Comparison of ENCODE assay signal across 8 cellular contexts in the genomic region with DNA sequence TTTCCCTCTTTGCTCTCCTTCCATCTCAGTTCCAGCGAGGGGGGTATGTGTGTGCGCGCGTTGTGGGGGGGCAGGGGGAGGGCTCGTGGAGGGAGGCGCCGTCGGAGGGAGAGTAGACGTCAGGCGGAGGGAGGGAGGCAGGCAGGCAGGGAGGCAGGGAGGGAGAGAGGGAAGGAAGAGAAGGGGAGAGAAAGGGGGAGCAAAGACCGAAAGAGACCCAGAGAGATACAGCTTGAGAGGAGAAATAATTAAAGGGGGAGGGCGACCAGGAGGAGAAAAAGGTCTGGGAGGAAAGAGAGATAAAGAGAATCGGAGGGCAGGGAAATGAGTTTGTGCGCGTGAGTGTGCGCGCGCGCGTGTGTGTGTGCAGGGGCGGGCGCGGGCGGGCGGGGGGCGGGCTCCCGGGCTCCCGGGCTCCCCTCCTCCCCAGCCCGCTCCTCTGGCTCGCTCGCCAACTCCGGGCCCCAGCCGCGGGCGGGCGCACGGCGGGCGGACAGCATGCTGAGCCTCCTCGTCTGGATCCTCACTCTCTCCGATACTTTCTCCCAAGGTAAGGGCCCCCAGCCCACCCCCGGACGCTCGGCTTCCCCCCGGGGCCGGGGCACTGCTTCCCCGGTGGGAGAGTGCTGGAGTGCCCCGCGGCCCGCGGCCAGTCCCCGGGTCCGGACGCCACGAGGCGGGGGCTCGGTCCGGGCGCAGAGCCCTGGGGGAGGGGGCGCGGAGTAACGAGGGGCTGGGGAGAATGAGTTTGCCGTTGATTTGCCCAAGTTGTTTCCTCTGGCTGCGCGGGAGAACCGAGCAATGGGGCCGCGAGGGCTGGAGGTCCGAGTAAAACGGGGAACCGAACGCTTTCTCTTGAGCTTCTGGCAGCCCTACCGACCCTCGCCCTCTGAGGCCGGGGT. TPM values are rescaled to one million over a fixed set of nuclear protein-coding genes. Genes with fewer than 3 reads are reported as not detected.
DNase-seq lines count a peak whose midpoint lies in the region; ATAC-seq and TF ChIP-seq lines count a peak whose summit lies in the region.

A gene (plus strand): TSS at position 467 of the 902 bp plus-strand sequence. CDS start 32 bp downstream, at position 499.

- no peak for TF ChIP-seq EP300 in gastroesophageal sphincter (IDR thresholded peaks at IDR 0.05)

- H3K4me3 ChIP-seq in AG09309 (ENCODE audit: control insufficient read depth, low read depth, low read length) = peak within 1 kb of the TSS; percentile 91
- H3K4me3 ChIP-seq in gastroesophageal sphincter = peak within 1 kb of the TSS; percentile 93 to 98

- TF ChIP-seq POLR2A in gastroesophageal sphincter (IDR thresholded peaks at IDR 0.05) = peak in 1 of 2 donors; percentile 31

- H3K27ac Mint-ChIP-seq in neural crest cell (ENCODE audit: unreplicated experiment) = peak within 1 kb of the TSS; percentile 79

- H3K4me1 ChIP-seq in gastroesophageal sphincter = peaks cover 0 to 63% (median 34%) of the 10 kb centered on the region in 3 donors

- H3K4me3 Mint-ChIP-seq in neural crest cell = peak within 1 kb of the TSS; percentile 90

- no peaks in the 10 kb centered on the region for H3K27me3 ChIP-seq in gastroesophageal sphincter

- 0 to 1% methylated on average over 20 to 30 of the region's 75 CpGs for WGBS in gastroesophageal sphincter (ENCODE audit: low coverage in 1 of 2), 2 donors

- DNase-seq in AG09309 (ENCODE audit: low read depth) (no peak), HK-2 (ENCODE audit: unreplicated experiment) (peak; percentile 80), UCSD-AML1 (lab: John Stamatoyannopoulos, UW; ENCODE audit: unreplicated experiment) (peak; percentile 73), neural crest cell (ENCODE audit: low read depth, low spot score) (peak; percentile 45), OCI-M1 (lab: John Stamatoyannopoulos, UW) (no peak)

- H3K27ac ChIP-seq in gastroesophageal sphincter = peak within 1 kb of the TSS; percentile 84 to 94 (median 93)

- no peaks in the 10 kb centered on the region for H3K36me3 ChIP-seq in gastroesophageal sphincter

- no peaks in the 10 kb centered on the region for H3K36me3 Mint-ChIP-seq in neural crest cell (ENCODE audit: low read depth)

- H3K9me3 ChIP-seq in gastroesophageal sphincter = no peaks in the 10 kb centered on the region

- no peak for TF ChIP-seq CTCF in AG09309 (IDR thresholded peaks at IDR 0.05; ENCODE audit: control insufficient read depth, insufficient read depth, low read depth, low read length, missing control alignments)
- no peak for TF ChIP-seq CTCF in gastroesophageal sphincter (IDR thresholded peaks at IDR 0.05)
- TF ChIP-seq CTCF in neural crest cell (conservative IDR thresholded peaks at IDR 0.05) = no peak

- H3K4me1 Mint-ChIP-seq in neural crest cell = peaks cover 36% of the 10 kb centered on the region

- peaks cover 2% of the 10 kb centered on the region for H3K27me3 Mint-ChIP-seq in neural crest cell (ENCODE audit: low read depth)

- ATAC-seq in gastroesophageal sphincter = peak; percentile 69
- no peak for ATAC-seq in GM19452 (IDR thresholded peaks at IDR 0.05; ENCODE audit: unreplicated experiment)
- no peak for ATAC-seq in HG03196 (IDR thresholded peaks at IDR 0.05; ENCODE audit: unreplicated experiment)

- H3K9me3 Mint-ChIP-seq in neural crest cell = no peaks in the 10 kb centered on the region

RNA-seq across cellular contexts. Expression of the gene that starts here (rescaled TPM):
- total RNA-seq in gastroesophageal sphincter = 10 to 100 TPM; 43.1 to 73.1 (median 48.1) TPM
- 64.9 and 68.0 TPM in 2 replicates for total RNA-seq in neural crest cell

Comparison
In these comparisons a context has a peak if more than half of its experiments do, and no peak if none do; other contexts are left out.
1. DNase-seq: peak in HK-2 (single experiment), UCSD-AML1 (single experiment) and neural crest cell (single experiment); none in AG09309 (single experiment) and OCI-M1 (single experiment).